Comparison of ENCODE assay signal across 8 cellular contexts in genomic region chr1:25692560-25692959, GRCh38.
DNase-seq lines count a peak whose midpoint lies in the region; ATAC-seq and TF ChIP-seq lines count a peak whose summit lies in the region.
"Had no signal": no experiment of that assay in that cellular context is flagged by ENCODE, and none has a peak within 500 bp of the region (broad histone marks: within the 10 kb centered on the region; RNA-seq: fewer than 3 reads in every experiment).

No MANE protein-coding gene starts in this region.

- peak; percentile 66 for TF ChIP-seq CTCF in DOHH2 (IDR thresholded peaks at IDR 0.05; ENCODE audit: low read depth, low read length, poor library complexity, severe bottlenecking)
- peak; percentile 13 for TF ChIP-seq CTCF in HL-60 (IDR thresholded peaks at IDR 0.05; ENCODE audit: insufficient read depth, low read length)

- intact Hi-C loops in head of caudate nucleus (cut with DNase I) = no loop called here

- no peak overlapping the region for H2BK15ac ChIP-seq in mesenchymal stem cell (ENCODE audit: low read depth, poor library complexity, severe bottlenecking)

- no peaks in the 10 kb centered on the region for H4K20me1 ChIP-seq in DOHH2 (ENCODE audit: control insufficient read depth, insufficient read depth, low read depth, low read length)

- H3K4ac ChIP-seq in mesenchymal stem cell (ENCODE audit: low read depth in 1 of 2, low read length in 2 of 2) = no peak overlapping the region

- 61% methylated on average over 6 of the region's 6 CpGs for WGBS in mesenchymal stem cell

- H3K9me3 ChIP-seq in DOHH2 (ENCODE audit: control insufficient read depth, insufficient read depth, low read length) (no peaks in the 10 kb centered on the region), mesenchymal stem cell (ENCODE audit: control insufficient read depth, low read length) (no peaks in the 10 kb centered on the region)

- H3K4me2 ChIP-seq in DOHH2 (ENCODE audit: low read length) (no peak overlapping the region), mesenchymal stem cell (ENCODE audit: low read length, poor library complexity, severe bottlenecking) (no peak overlapping the region)

- peak overlapping the region; percentile 11 for H2BK120ac ChIP-seq in mesenchymal stem cell (ENCODE audit: low read depth, low read length)

- H4K8ac ChIP-seq in mesenchymal stem cell (ENCODE audit: low read length) = peak overlapping the region; percentile 52

- H3F3A ChIP-seq in DOHH2 (ENCODE audit: control insufficient read depth, insufficient read depth) = no peaks in the 10 kb centered on the region

- no peaks in the 10 kb centered on the region for H3K79me2 ChIP-seq in DOHH2 (ENCODE audit: control insufficient read depth, low read length)

- H3K14ac ChIP-seq in mesenchymal stem cell (ENCODE audit: low read length in 2 of 2) = no peak overlapping the region

- H3K18ac ChIP-seq in mesenchymal stem cell (ENCODE audit: low read depth in 1 of 2, low read length in 2 of 2) = peak overlapping the region; percentile 50 to 52

- H3K9me2 ChIP-seq in DOHH2 (replicated peaks; ENCODE audit: control insufficient read depth, low read length) = no peaks in the 10 kb centered on the region

- DNase-seq in HL-60 (ENCODE audit: low read depth in 1 of 2, low spot score in 1 of 2) (peak in 1 of 2 experiments; percentile 11), mesenchymal stem cell (no peak), NCI-H510A (lab: John Stamatoyannopoulos, UW) (no peak), head of caudate nucleus (no peak)
- peak; percentile 34 to 39 for DNase-seq in activated CD4-positive, alpha-beta T cell treated with anti-CD3 and anti-CD28 coated beads, Interleukin-2, amount 50 U/mL, for 48 hours
- DNase-seq: activated B cell treated with CpG ODN at 0.5 μM for 24 hours had no signal

- H2BK12ac ChIP-seq in mesenchymal stem cell (ENCODE audit: low read length in 2 of 2) = peak overlapping the region in 1 of 2 experiments; percentile 69

- H2AK5ac ChIP-seq in mesenchymal stem cell (ENCODE audit: low read length, severe bottlenecking) = no peak overlapping the region

- no peak overlapping the region for H3K9ac ChIP-seq in mesenchymal stem cell (ENCODE audit: low read length)

- H4K91ac ChIP-seq in mesenchymal stem cell (ENCODE audit: low read length) = no peak overlapping the region

- no peak overlapping the region for H2AFZ ChIP-seq in mesenchymal stem cell (ENCODE audit: low read depth, low read length)

- H3K4me1 ChIP-seq in DOHH2 (ENCODE audit: control insufficient read depth, low read length) (no peaks in the 10 kb centered on the region), mesenchymal stem cell (ENCODE audit: control insufficient read depth, insufficient read depth, low read depth, low read length) (peaks cover 15% of the 10 kb centered on the region)

- no peak overlapping the region for H3K4me3 ChIP-seq in DOHH2 (ENCODE audit: low read length)
- H3K4me3 ChIP-seq in HL-60 (replicated peaks; ENCODE audit: insufficient read depth, low read length) = no peak overlapping the region
- H3K4me3 ChIP-seq in mesenchymal stem cell (ENCODE audit: insufficient read depth in 1 of 2, low read depth in 1 of 2, low read length in 2 of 2) = no peak overlapping the region

- no peak for ATAC-seq in HG03039 (IDR thresholded peaks at IDR 0.05; ENCODE audit: unreplicated experiment)

- H3K27me3 ChIP-seq in DOHH2 (ENCODE audit: control insufficient read depth, low read length) (peaks cover 16% of the 10 kb centered on the region), HL-60 (ENCODE audit: insufficient read depth, poor library complexity, severe bottlenecking) (no peaks in the 10 kb centered on the region), mesenchymal stem cell (ENCODE audit: control insufficient read depth in 1 of 2, insufficient read depth in 1 of 2, low read length in 2 of 2) (peaks cover 0 to 12% of the 10 kb centered on the region in 2 experiments)

- H3K27ac ChIP-seq in DOHH2 (ENCODE audit: low read depth, low read length) (no peak overlapping the region), HL-60 (replicated peaks) (no peak overlapping the region), mesenchymal stem cell (ENCODE audit: low read length, poor library complexity, severe bottlenecking) (no peak overlapping the region)

- H3K79me1 ChIP-seq in mesenchymal stem cell (replicated peaks; ENCODE audit: low read length, poor library complexity, severe bottlenecking) = no peaks in the 10 kb centered on the region

- H3K36me3 ChIP-seq in DOHH2 (ENCODE audit: control insufficient read depth, low read length) (no peaks in the 10 kb centered on the region), mesenchymal stem cell (ENCODE audit: control insufficient read depth in 1 of 2, insufficient read depth in 2 of 2, low read depth in 1 of 2, low read length in 2 of 2) (no peaks in the 10 kb centered on the region)

- no peak overlapping the region for H2BK5ac ChIP-seq in mesenchymal stem cell (ENCODE audit: low read depth, low read length, poor library complexity, severe bottlenecking)

- no peak overlapping the region for H3K23ac ChIP-seq in mesenchymal stem cell (ENCODE audit: low read length in 2 of 2)

Comparison
In these comparisons a context has a peak if more than half of its experiments do, and no peak if none do; other contexts are left out.
1. DNase-seq: peak in activated CD4-positive, alpha-beta T cell treated with anti-CD3 and anti-CD28 coated beads, Interleukin-2, amount 50 U/mL, for 48 hours (2 of 2); none in mesenchymal stem cell (single experiment), NCI-H510A (single experiment) and head of caudate nucleus (0 of 42).